ENCODE assay signal across 16 cellular contexts in the genomic region with DNA sequence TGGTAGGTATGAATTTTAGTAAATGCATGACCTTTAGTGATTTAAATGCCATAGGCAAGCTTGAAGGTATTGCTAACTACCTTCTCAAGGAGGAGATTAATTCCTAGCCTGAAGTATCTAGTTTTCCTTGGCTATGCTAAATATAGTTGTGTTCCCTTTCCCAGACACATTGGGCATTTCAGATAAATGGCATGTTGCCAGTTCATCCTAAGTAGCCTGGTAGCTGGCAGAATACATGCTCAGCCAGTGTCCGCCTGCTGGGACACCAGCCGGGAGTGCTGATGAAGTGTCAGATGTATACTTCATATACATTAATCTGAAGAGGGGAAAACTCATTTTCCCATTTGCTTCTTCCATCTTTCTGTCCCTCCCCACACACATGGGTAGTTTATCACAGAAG.
DNase-seq lines count a peak whose midpoint lies in the region; ATAC-seq and TF ChIP-seq lines count a peak whose summit lies in the region.
"Had no signal": no experiment of that assay in that cellular context is flagged by ENCODE, and none has a peak within 500 bp of the region (broad histone marks: within the 10 kb centered on the region; RNA-seq: fewer than 3 reads in every experiment).

No MANE protein-coding gene starts in this region.

- ATAC-seq in Right ventricle myocardium superior (ENCODE audit: poor library complexity), result peak; percentile 63
- ATAC-seq in activated CD4-positive, CD25-positive, alpha-beta regulatory T cell treated with anti-CD3 and anti-CD28 coated beads, Interleukin-2, amount 50 U/mL, for 24 hours, result no peak
- ATAC-seq: GM23338 had no signal

- no peak overlapping the region for H3K4me3 ChIP-seq in left ventricle myocardium inferior
- H3K4me3 ChIP-seq: GM23338 had no signal

- DNase-seq in NCI-H1417 (lab: John Stamatoyannopoulos, UW) (peak in 2 of 3 experiments; percentile 17 to 20), NCI-H1417 treated with DMSO at 0.1 percent for 48 hours (lab: John Stamatoyannopoulos, UW) (no peak), Right ventricle myocardium superior (no peak), left ventricle myocardium inferior (no peak), NCI-H2227 (lab: John Stamatoyannopoulos, UW; ENCODE audit: unreplicated experiment) (peak; percentile 41), pons (ENCODE audit: low spot score) (peak; percentile 20)
- DNase-seq: ACHN; C1 segment of cervical spinal cord; Calu3; CD4-positive, alpha-beta T cell; DMS153; DMS79 treated with DMSO at 0.1 percent for 48 hours; EL; H7 had no signal

- peaks cover 19% of the 10 kb centered on the region for H3K4me1 ChIP-seq in left ventricle myocardium inferior

- intact Hi-C loops in Right ventricle myocardium superior (cut with DNase I), result no loop called here
- intact Hi-C loops in left ventricle myocardium inferior (cut with micrococcal nuclease), result no loop called here

- no peaks in the 10 kb centered on the region for H3K36me3 ChIP-seq in left ventricle myocardium inferior

- TF ChIP-seq CTCF in left ventricle myocardium inferior (IDR thresholded peaks at IDR 0.05; ENCODE audit: borderline replicate concordance), result no peak

- no peaks in the 10 kb centered on the region for H3K9me3 ChIP-seq in left ventricle myocardium inferior (replicated peaks)

- H3K27me3 ChIP-seq in left ventricle myocardium inferior (ENCODE audit: low read depth), result no peaks in the 10 kb centered on the region

- no peak overlapping the region for H3K27ac ChIP-seq in left ventricle myocardium inferior (replicated peaks)

Comparison
In these comparisons a context has a peak if more than half of its experiments do, and no peak if none do; other contexts are left out.
1. DNase-seq: peak in NCI-H1417 (2 of 3), NCI-H2227 (single experiment) and pons (single experiment); none in NCI-H1417 treated with DMSO at 0.1 percent for 48 hours (single experiment), Right ventricle myocardium superior (single experiment) and left ventricle myocardium inferior (single experiment).